Comparison of ENCODE assay signal across 8 cellular contexts in the genomic region with DNA sequence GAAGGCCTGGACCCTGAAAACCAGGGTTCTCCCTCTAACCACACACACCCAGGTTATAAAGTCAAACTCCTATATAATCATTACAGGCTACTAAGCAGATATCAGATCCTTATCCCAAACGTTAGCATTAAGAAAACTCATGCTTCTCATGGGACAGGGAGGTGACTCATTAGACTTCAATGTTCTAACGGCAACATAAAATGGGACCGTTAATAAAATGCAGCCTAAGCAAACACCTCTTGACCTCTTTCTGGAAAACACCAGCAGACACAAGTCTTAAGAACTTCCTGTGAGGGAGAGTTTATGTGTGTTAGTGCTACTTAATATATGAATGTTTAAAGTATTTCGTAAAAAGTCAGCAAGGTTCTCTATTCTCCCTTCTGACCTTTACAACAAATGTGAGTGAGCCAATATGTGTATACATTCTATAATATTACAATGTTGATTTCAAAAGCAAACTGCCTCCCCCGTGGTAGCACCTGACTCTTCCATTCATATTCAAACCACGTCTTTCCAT. TPM values are rescaled to one million over a fixed set of nuclear protein-coding genes. Genes with fewer than 3 reads are reported as not detected.
DNase-seq lines count a peak whose midpoint lies in the region; ATAC-seq and TF ChIP-seq lines count a peak whose summit lies in the region.

No MANE protein-coding gene starts in this region.

- H3K27ac ChIP-seq in HUES48 (ENCODE audit: low read depth, low read length) = peak overlapping the region; percentile 63

- no peak for ATAC-seq in left lobe of liver

- H3K4me1 ChIP-seq in HUES48 (ENCODE audit: control insufficient read depth, insufficient read depth, low read length) = peaks cover 33% of the 10 kb centered on the region

- no peak overlapping the region for H3K4me3 ChIP-seq in AG09309 (ENCODE audit: control insufficient read depth, low read depth, low read length)
- no peak overlapping the region for H3K4me3 ChIP-seq in HUES48 (ENCODE audit: low read depth, low read length)
- no peak overlapping the region for H3K4me3 ChIP-seq in cardiac fibroblast (replicated peaks in 1 of 2; ENCODE audit: low read depth in 2 of 2, low read length in 2 of 2)

- H3K9me3 ChIP-seq in HUES48 (ENCODE audit: control insufficient read depth, insufficient read depth, low read length) = no peaks in the 10 kb centered on the region

- H3K27me3 ChIP-seq in HUES48 (ENCODE audit: control insufficient read depth, insufficient read depth, low read length) = no peaks in the 10 kb centered on the region

- DNase-seq in AG09309 (ENCODE audit: low read depth) = peak; percentile 42
- peak; percentile 81 to 94 for DNase-seq in cardiac fibroblast (ENCODE audit: low read depth in 2 of 2)
- DNase-seq in myocyte (ENCODE audit: low read depth) = peak; percentile 40
- DNase-seq in left lobe of liver (ENCODE audit: low spot score) = no peak
- DNase-seq in hepatic stellate cell (ENCODE audit: low spot score) = no peak
- no peak for DNase-seq in retina
- no peak for DNase-seq in T-helper 9 cell

- no peaks in the 10 kb centered on the region for H3K36me3 ChIP-seq in HUES48 (ENCODE audit: control insufficient read depth, insufficient read depth, low read length)

- TF ChIP-seq CTCF in AG09309 (IDR thresholded peaks at IDR 0.05; ENCODE audit: control insufficient read depth, insufficient read depth, low read depth, low read length, missing control alignments) = no peak
- TF ChIP-seq CTCF in cardiac fibroblast (IDR thresholded peaks at IDR 0.05; ENCODE audit: low read depth, low read length) = no peak

- no peak overlapping the region for H3K9ac ChIP-seq in HUES48 (ENCODE audit: low read depth, low read length)

RNA-seq across cellular contexts. Expression of gene LPIN2, which starts 31.7 kb away (rescaled TPM):
- 22.9 and 28.7 TPM in 2 replicates for total RNA-seq in myocyte
- polyA plus RNA-seq in myocyte (2012) = 14.7 TPM
- total RNA-seq in left lobe of liver = 58.9 TPM

Comparison
In these comparisons a context has a peak if more than half of its experiments do, and no peak if none do; other contexts are left out.
1. DNase-seq: peak in AG09309 (single experiment), cardiac fibroblast (2 of 2) and myocyte (single experiment); none in left lobe of liver (single experiment), hepatic stellate cell (single experiment), retina (single experiment) and T-helper 9 cell (single experiment).